8 cellular contexts compared by ENCODE assay signal in genomic region chr4:26860157-26860921, GRCh38. TPM values are rescaled to one million over a fixed set of nuclear protein-coding genes. Genes with fewer than 3 reads are reported as not detected.
DNase-seq lines count a peak whose midpoint lies in the region; ATAC-seq and TF ChIP-seq lines count a peak whose summit lies in the region.

STIM2 (plus strand) TSS chr4:26860841.

- no peaks in the 10 kb centered on the region for H3K9me3 ChIP-seq in SK-N-MC (ENCODE audit: low read depth, low read length)
- H3K9me3 ChIP-seq in gastroesophageal sphincter = no peaks in the 10 kb centered on the region

- H3K4me3 Mint-ChIP-seq in HFFc6 = peak within 1 kb of the TSS; percentile 99
- peak within 1 kb of the TSS; percentile 98 for H3K4me3 Mint-ChIP-seq in activated naive CD4-positive, alpha-beta T cell treated with anti-CD3 and anti-CD28 coated beads, Interleukin-2, amount 10 ng/mL, durations not matched to agents 7 days and 5 days

- peak; percentile 67 for TF ChIP-seq CTCF in HFFc6 (IDR thresholded peaks at IDR 0.05)
- peak; percentile 55 for TF ChIP-seq CTCF in NB4 (IDR thresholded peaks at IDR 0.05; ENCODE audit: low read depth, low read length)
- TF ChIP-seq CTCF in gastroesophageal sphincter (IDR thresholded peaks at IDR 0.05) = peak in 2 of 4 experiments; percentile 39 to 40

- peak within 1 kb of the TSS; percentile 47 for H3K9ac ChIP-seq in SK-N-MC (ENCODE audit: insufficient read length)

- H3K4me1 ChIP-seq in gastroesophageal sphincter = peaks cover 5 to 57% (median 12%) of the 10 kb centered on the region in 3 donors

- no peaks in the 10 kb centered on the region for H3K27me3 ChIP-seq in gastroesophageal sphincter

- H3K27me3 Mint-ChIP-seq in HFFc6 (ENCODE audit: insufficient read depth) = peaks cover 3% of the 10 kb centered on the region; the same call in 1 of the 2 replicates
- H3K27me3 Mint-ChIP-seq in activated naive CD4-positive, alpha-beta T cell treated with anti-CD3 and anti-CD28 coated beads, Interleukin-2, amount 10 ng/mL, durations not matched to agents 7 days and 5 days = peaks cover 4% of the 10 kb centered on the region

- H3K9me3 Mint-ChIP-seq in HFFc6 = no peaks in the 10 kb centered on the region
- no peaks in the 10 kb centered on the region for H3K9me3 Mint-ChIP-seq in activated naive CD4-positive, alpha-beta T cell treated with anti-CD3 and anti-CD28 coated beads, Interleukin-2, amount 10 ng/mL, durations not matched to agents 7 days and 5 days

- peak within 1 kb of the TSS; percentile 87 for H3K4me3 ChIP-seq in GM08714 (ENCODE audit: low read length)
- H3K4me3 ChIP-seq in NB4 (ENCODE audit: low read depth, low read length) = peak within 1 kb of the TSS; percentile 84
- peak within 1 kb of the TSS; percentile 86 for H3K4me3 ChIP-seq in SK-N-MC
- peak within 1 kb of the TSS; percentile 84 to 93 for H3K4me3 ChIP-seq in gastroesophageal sphincter

- TF ChIP-seq POLR2A in NB4 (IDR thresholded peaks at IDR 0.05; ENCODE audit: extremely low read depth, insufficient read length) = peak; percentile 87
- TF ChIP-seq POLR2A in gastroesophageal sphincter (IDR thresholded peaks at IDR 0.05) = peak; percentile 45 to 59

- H3K36me3 Mint-ChIP-seq in HFFc6 (ENCODE audit: low read depth) = no peaks in the 10 kb centered on the region
- peaks cover 13% of the 10 kb centered on the region for H3K36me3 Mint-ChIP-seq in activated naive CD4-positive, alpha-beta T cell treated with anti-CD3 and anti-CD28 coated beads, Interleukin-2, amount 10 ng/mL, durations not matched to agents 7 days and 5 days

- TF ChIP-seq EP300 in gastroesophageal sphincter (IDR thresholded peaks at IDR 0.05) = no peak

- peak; percentile 94 for DNase-seq in HFFc6
- DNase-seq in NB4 (ENCODE audit: low read depth) = peak; percentile 100
- no peak for DNase-seq in SK-N-MC (ENCODE audit: low read depth, low spot score)
- peak; percentile 97 for DNase-seq in activated naive CD4-positive, alpha-beta T cell treated with anti-CD3 and anti-CD28 coated beads, Interleukin-2, amount 10 ng/mL, durations not matched to agents 7 days and 5 days
- DNase-seq in non-pigmented ciliary epithelial cell (ENCODE audit: low read depth) = peak; percentile 78
- peak; percentile 99 for DNase-seq in superior temporal gyrus (ENCODE audit: extremely low spot score)

- peak within 1 kb of the TSS; percentile 89 for H3K27ac Mint-ChIP-seq in HFFc6
- H3K27ac Mint-ChIP-seq in activated naive CD4-positive, alpha-beta T cell treated with anti-CD3 and anti-CD28 coated beads, Interleukin-2, amount 10 ng/mL, durations not matched to agents 7 days and 5 days = peak within 1 kb of the TSS; percentile 99

- H3K27ac ChIP-seq in SK-N-MC (peak within 1 kb of the TSS; percentile 46; the same call in 1 of the 2 replicates), gastroesophageal sphincter (peak within 1 kb of the TSS; percentile 90 to 97 (median 93))

- ATAC-seq in gastroesophageal sphincter = peak; percentile 92

- CTCF ChIA-PET in activated naive CD4-positive, alpha-beta T cell treated with anti-CD3 and anti-CD28 coated beads, Interleukin-2, amount 10 ng/mL, durations not matched to agents 7 days and 5 days (lab: Charles Lee) = interaction anchor here (0.5 to 3.3 kb wide), 6 partner anchors 19 to 150 kb away, joined by 3 to 15 read pairs (median 4); no protein-coding TSS in a partner anchor

- 1 to 2% methylated on average over 13 to 24 of the region's 74 CpGs for WGBS in gastroesophageal sphincter (ENCODE audit: low coverage in 1 of 2), 2 donors

- peaks cover 45% of the 10 kb centered on the region for H3K4me1 Mint-ChIP-seq in HFFc6 (ENCODE audit: low read depth)
- H3K4me1 Mint-ChIP-seq in activated naive CD4-positive, alpha-beta T cell treated with anti-CD3 and anti-CD28 coated beads, Interleukin-2, amount 10 ng/mL, durations not matched to agents 7 days and 5 days = peaks cover 55% of the 10 kb centered on the region

- H3K36me3 ChIP-seq in SK-N-MC (ENCODE audit: insufficient read depth, low read length) (no peaks in the 10 kb centered on the region), gastroesophageal sphincter (no peaks in the 10 kb centered on the region)

RNA-seq across cellular contexts. Expression of gene STIM2, which starts in this region (rescaled TPM):
- 10 to 100 TPM; 13.7 to 17.1 (median 16.0) TPM for total RNA-seq in HFFc6 (2021; fragmentation: NEBNext Ultra II Directional; extraction: Animal tissue kit (Norgen Biotek cat#: 25700))
- 10 to 100 TPM in 3 of 4 donors, 1 to 10 TPM in 1; 8.4 to 11.6 (median 10.5) TPM for total RNA-seq in gastroesophageal sphincter
